Comparison of ENCODE assay signal across 8 cellular contexts in the genomic region with DNA sequence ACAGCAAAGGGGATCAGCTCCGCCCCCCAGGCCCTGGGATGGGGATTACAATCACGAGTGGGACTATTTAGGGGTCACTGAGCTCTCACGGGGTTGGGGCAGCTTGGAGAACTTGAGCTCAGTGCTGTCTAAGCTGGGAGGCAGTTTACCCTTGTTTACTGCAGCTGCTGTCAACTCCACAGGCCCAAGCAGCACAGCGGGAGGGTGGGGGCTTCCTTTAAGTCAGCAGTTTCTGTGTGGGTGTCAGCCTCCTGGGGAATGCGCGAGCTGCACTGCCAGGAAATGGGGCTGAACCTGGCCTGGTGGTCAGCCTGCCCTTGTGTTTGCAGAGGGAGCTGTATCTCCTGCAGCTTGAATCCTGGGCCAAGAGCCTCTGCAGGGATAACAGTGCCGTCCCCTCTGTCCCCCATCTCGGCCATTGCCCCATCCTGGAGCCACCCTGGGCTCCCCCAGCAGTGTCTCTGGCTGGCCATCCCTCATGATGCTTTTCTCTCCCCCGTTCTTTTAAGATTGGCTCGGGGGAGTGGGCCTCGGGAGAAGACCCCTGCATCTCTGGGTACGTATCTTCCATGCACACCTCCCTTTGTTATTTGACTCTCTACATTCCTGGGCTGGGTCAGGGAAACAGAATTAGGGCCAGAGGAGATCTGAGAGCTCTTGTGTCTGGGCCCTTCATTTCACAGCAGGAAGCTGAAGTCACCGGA. TPM values are rescaled to one million over a fixed set of nuclear protein-coding genes. Genes with fewer than 3 reads are reported as not detected.
DNase-seq lines count a peak whose midpoint lies in the region; ATAC-seq, FAIRE-seq and TF ChIP-seq lines count a peak whose summit lies in the region.

No MANE protein-coding gene starts in this region.

- H3K9me3 ChIP-seq in OCI-LY7 (ENCODE audit: low read length) (no peaks in the 10 kb centered on the region), K562 (replicated peaks; ENCODE audit: control insufficient read depth, insufficient read depth, low read depth, low read length) (no peaks in the 10 kb centered on the region; the same call in 1 of the 2 replicates), mucosa of stomach (ENCODE audit: control insufficient read depth, low read length) (no peaks in the 10 kb centered on the region), Karpas-422 (ENCODE audit: low read length) (no peaks in the 10 kb centered on the region)

- H4K20me1 ChIP-seq in OCI-LY7 (ENCODE audit: insufficient read depth, low read length): no peaks in the 10 kb centered on the region
- H4K20me1 ChIP-seq in K562 (replicated peaks; ENCODE audit: control insufficient read depth, insufficient read depth, low read length): no peaks in the 10 kb centered on the region
- no peaks in the 10 kb centered on the region for H4K20me1 ChIP-seq in Karpas-422 (ENCODE audit: insufficient read depth, low read depth, low read length)

- no peak for TF ChIP-seq EP300 in K562 (IDR thresholded peaks at IDR 0.05; ENCODE audit: low read length)

- DNase-seq in AG08396 (ENCODE audit: low spot score) (peak; percentile 51), OCI-LY7 (ENCODE audit: low spot score) (peak; percentile 6), K562 (ENCODE audit: extremely low read depth in 1 of 4, low spot score in 3 of 4) (peak in 1 of 4 experiments; percentile 13), Karpas-422 (no peak)

- peak; percentile 31; the same call in 2 of the 3 replicates for ATAC-seq in K562
- no peak for ATAC-seq in HG02870 (IDR thresholded peaks at IDR 0.05; ENCODE audit: unreplicated experiment)
- ATAC-seq in HG03175 (IDR thresholded peaks at IDR 0.05; ENCODE audit: unreplicated experiment): no peak
- ATAC-seq in HG03565 (IDR thresholded peaks at IDR 0.05; ENCODE audit: unreplicated experiment): no peak

- peaks cover 3% of the 10 kb centered on the region for H3K9me1 ChIP-seq in K562 (ENCODE audit: control insufficient read depth, insufficient read depth, low read length)

- H3K27me3 ChIP-seq in K562 (ENCODE audit: control insufficient read depth in 2 of 2, insufficient read depth in 2 of 2, low read length in 2 of 2): peaks cover 34 to 73% of the 10 kb centered on the region in 2 experiments
- H3K27me3 ChIP-seq in mucosa of stomach (ENCODE audit: control insufficient read depth, insufficient read depth, low read length): peaks cover 16% of the 10 kb centered on the region
- H3K27me3 ChIP-seq in Karpas-422 (ENCODE audit: low read length): no peaks in the 10 kb centered on the region

- TF ChIP-seq CTCF in OCI-LY7 (conservative IDR thresholded peaks at IDR 0.05; ENCODE audit: low read length): no peak
- no peak for TF ChIP-seq CTCF in K562 (IDR thresholded peaks at IDR 0.05 in 2 of 3, conservative IDR thresholded peaks at IDR 0.05 in 1 of 3; ENCODE audit: insufficient read depth in 2 of 3, low read depth in 1 of 3, low read length in 3 of 3)

- WGBS in K562 (ENCODE audit: insufficient coverage, low coverage, missing lambda C conversion rate): 2% methylated on average over 13 of the region's 13 CpGs

- FAIRE-seq in K562 (lab: Jason Lieb, UNC): no peak

- H3K27ac ChIP-seq in OCI-LY7 (ENCODE audit: low read depth, low read length, poor library complexity, severe bottlenecking) (no peak overlapping the region), K562 (ENCODE audit: extremely low read depth, low read depth, low read length) (no peak overlapping the region), Karpas-422 (ENCODE audit: low read length) (no peak overlapping the region)

- no peak for TF ChIP-seq RAD21 in K562 (CRISPR knock-in tag; conservative IDR thresholded peaks at IDR 0.05 in 1 of 2, IDR thresholded peaks at IDR 0.05 in 1 of 2)

- CTCF ChIA-PET in OCI-LY7 (lab: Charles Lee; ENCODE audit: unreplicated experiment): no interaction called here
- CTCF ChIA-PET in K562 (lab: Yijun Ruan, JAX; ENCODE audit: low intra/inter-chr PET ratio): no interaction called here

- no peak overlapping the region for H3K9ac ChIP-seq in K562 (ENCODE audit: insufficient read depth in 1 of 2, low read depth in 2 of 2, low read length in 2 of 2)
- peak overlapping the region; percentile 43 for H3K9ac ChIP-seq in mucosa of stomach (ENCODE audit: low read length)
- H3K9ac ChIP-seq in Karpas-422 (ENCODE audit: low read length): no peak overlapping the region

- no peaks in the 10 kb centered on the region for H3K36me3 ChIP-seq in OCI-LY7 (ENCODE audit: insufficient read depth, low read length)
- H3K36me3 ChIP-seq in K562 (ENCODE audit: control insufficient read depth, insufficient read depth, low read length): no peaks in the 10 kb centered on the region
- no peaks in the 10 kb centered on the region for H3K36me3 ChIP-seq in mucosa of stomach (ENCODE audit: control insufficient read depth, insufficient read depth, low read length)
- no peaks in the 10 kb centered on the region for H3K36me3 ChIP-seq in Karpas-422 (ENCODE audit: insufficient read depth, low read length)

- H3K4me3 ChIP-seq in OCI-LY7 (ENCODE audit: low read depth, low read length, poor library complexity, severe bottlenecking): no peak overlapping the region
- H3K4me3 ChIP-seq in K562: no peak overlapping the region
- no peak overlapping the region for H3K4me3 ChIP-seq in mucosa of stomach (ENCODE audit: low read length)
- no peak overlapping the region for H3K4me3 ChIP-seq in Karpas-422 (ENCODE audit: low read length)

- H2AFZ ChIP-seq in OCI-LY7 (ENCODE audit: low read length) (no peak overlapping the region), K562 (ENCODE audit: low read depth, low read length) (no peak overlapping the region), Karpas-422 (ENCODE audit: low read length) (no peak overlapping the region)

- no TSS peak for BruUV-seq in OCI-LY7 (replicated peaks; lab: Mats Ljungman, UMichigan)
- no TSS peak for BruUV-seq in K562 (replicated peaks; lab: Mats Ljungman, UMichigan)

- H3K4me2 ChIP-seq in OCI-LY7 (ENCODE audit: low read length) (no peak overlapping the region), K562 (ENCODE audit: insufficient read depth, low read length) (no peak overlapping the region), Karpas-422 (ENCODE audit: low read depth, low read length, poor library complexity, severe bottlenecking) (no peak overlapping the region)

- in situ Hi-C loops in K562 (cut with MboI): no loop called here

- TF ChIP-seq POLR2A in K562 (conservative IDR thresholded peaks at IDR 0.05): no peak

- H3K79me2 ChIP-seq in OCI-LY7 (ENCODE audit: insufficient read depth, low read depth, low read length): no peaks in the 10 kb centered on the region
- H3K79me2 ChIP-seq in K562 (ENCODE audit: control insufficient read depth, insufficient read depth, low read length): no peaks in the 10 kb centered on the region
- no peaks in the 10 kb centered on the region for H3K79me2 ChIP-seq in Karpas-422 (ENCODE audit: low read length)

- H3K9me2 ChIP-seq in OCI-LY7 (ENCODE audit: insufficient read depth, low read length): no peaks in the 10 kb centered on the region
- H3K9me2 ChIP-seq in Karpas-422 (replicated peaks; ENCODE audit: insufficient read depth, low read length): no peaks in the 10 kb centered on the region

- POLR2A ChIA-PET in OCI-LY7 (lab: Charles Lee) (no interaction called here), K562 (lab: Yijun Ruan, JAX) (interaction anchor here (0.7 to 1.5 kb wide), 6 partner anchors 10 to 232 kb away, joined by 3 to 5 read pairs (median 3); no protein-coding TSS in a partner anchor)

- intact Hi-C loops in OCI-LY7 (cut with micrococcal nuclease; ENCODE audit: unreplicated experiment): no loop called here
- intact Hi-C loops in K562 (cut with micrococcal nuclease): loop anchor here (5.0 kb wide), 1 partner anchor 54 kb away; no protein-coding TSS in a partner anchor

- H3K4me1 ChIP-seq in OCI-LY7 (ENCODE audit: insufficient read depth, low read length, poor library complexity, severe bottlenecking): no peaks in the 10 kb centered on the region
- peaks cover 8 to 14% of the 10 kb centered on the region in 2 experiments; a peak in 4 of 5 replicates for H3K4me1 ChIP-seq in K562 (replicated peaks in 1 of 2; ENCODE audit: control insufficient read depth in 2 of 2, insufficient read depth in 2 of 2, low read length in 2 of 2)
- peaks cover 26% of the 10 kb centered on the region for H3K4me1 ChIP-seq in mucosa of stomach (ENCODE audit: control insufficient read depth, insufficient read depth, low read length)
- no peaks in the 10 kb centered on the region for H3K4me1 ChIP-seq in Karpas-422 (ENCODE audit: low read length)

TF ChIP-seq in K562, 482 proteins besides CTCF, POLR2A, EP300 and RAD21 (continues in another document):
- no peak for TF ChIP-seq GABPB2 (CRISPR knock-in tag; conservative IDR thresholded peaks at IDR 0.05)
- TF ChIP-seq ZBED1 (IDR thresholded peaks at IDR 0.05): no peak

RNA-seq across cellular contexts. Expression of gene TOGARAM2, which starts 30.0 kb away (rescaled TPM):
- total RNA-seq in OCI-LY7 (2014; rRNA removed; shearing (Covaris generic)): 0.03 and 1.6 TPM in 2 replicates
- not detected in 2 replicates for total RNA-seq in OCI-LY7 (2022)
- not detected in 2 replicates for total RNA-seq in K562 (2011; cell fraction: chromatin; rRNA removed; ENCODE audit: low replicate concordance)
- total RNA-seq in K562 (2011; cell fraction: nucleolus; rRNA removed): not detected in 2 replicates
- total RNA-seq in K562 (2011; cell fraction: nucleoplasm; rRNA removed): 0.08 TPM in 1 of 2 replicates, not detected in the other
- not detected in 2 replicates for total RNA-seq in K562 (2014; rRNA removed)
- total RNA-seq in K562 (2014; rRNA removed; fragmentation: Illumina TruSeq; extraction: Trizol): not detected in 2 replicates
- total RNA-seq in K562 (2015; rRNA removed; fragmentation: Illumina TruSeq; extraction: Trizol): not detected in 2 replicates
- not detected in 2 replicates for total RNA-seq in K562 (2021)
- polyA plus RNA-seq in K562 (2011; rRNA removed): not detected in 2 replicates
- polyA plus RNA-seq in K562 (2011; cell fraction: cytosol; rRNA removed): under 0.01 TPM in 1 of 2 replicates, not detected in the other
- polyA plus RNA-seq in K562 (2011; cell fraction: nucleus; rRNA removed): 0.01 TPM in 1 of 2 replicates, not detected in the other
- polyA plus RNA-seq in K562 (2012): not detected in 2 replicates
- polyA plus RNA-seq in K562 (2014; fragmentation: Illumina TruSeq; extraction: Trizol): not detected in 2 replicates
- not detected for polyA plus RNA-seq in K562 (2014; fragmentation: Nextera tagmentation; extraction: Ambion mirVana)
- not detected in 2 replicates for polyA plus RNA-seq in K562 (2014; rRNA removed)
- not detected in 2 replicates for polyA minus RNA-seq in K562 (2011; rRNA and poly(A)+ RNA removed)
- polyA minus RNA-seq in K562 (2011; cell fraction: cytosol; rRNA and poly(A)+ RNA removed): not detected in 2 replicates
- polyA minus RNA-seq in K562 (2011; cell fraction: nucleus; rRNA and poly(A)+ RNA removed): not detected in 2 replicates
- total RNA-seq in Karpas-422 (2014; rRNA removed; shearing (Covaris generic); ENCODE audit: low replicate concordance): not detected in 2 replicates
